Comparison of ENCODE assay signal across 17 cellular contexts in genomic region chr13:63497601-63498000, GRCh38.
DNase-seq lines count a peak whose midpoint lies in the region; ATAC-seq, FAIRE-seq and TF ChIP-seq lines count a peak whose summit lies in the region.
"Had no signal": no experiment of that assay in that cellular context is flagged by ENCODE, and none has a peak within 500 bp of the region (broad histone marks: within the 10 kb centered on the region; RNA-seq: fewer than 3 reads in every experiment).

No MANE protein-coding gene starts in this region.

- H3K36me3 ChIP-seq in IMR-90 (ENCODE audit: control insufficient read depth, insufficient read depth, low read length), result no peaks in the 10 kb centered on the region
- H3K36me3 ChIP-seq in endothelial cell of umbilical vein (ENCODE audit: control insufficient read depth in 2 of 2, extremely low read depth in 1 of 2, insufficient read depth in 2 of 2, low read length in 2 of 2), result no peaks in the 10 kb centered on the region

- H2BK20ac ChIP-seq in IMR-90 (ENCODE audit: low read depth, low read length), result no peak overlapping the region

- ATAC-seq in IMR-90 (ENCODE audit: low read depth) (no peak), GM19351 (IDR thresholded peaks at IDR 0.05; ENCODE audit: unreplicated experiment) (no peak), GM18870 (IDR thresholded peaks at IDR 0.05; ENCODE audit: unreplicated experiment) (no peak)
- ATAC-seq: HCT116, SK-N-SH treated with all-trans-retinoic acid at 6 μM for 48 hours had no signal

- no peak for FAIRE-seq in endothelial cell of umbilical vein (lab: Jason Lieb, UNC)

- H3K9ac ChIP-seq in IMR-90 (ENCODE audit: low read depth, low read length) (no peak overlapping the region), endothelial cell of umbilical vein (replicated peaks; ENCODE audit: extremely low read depth, insufficient read depth, low read length) (no peak overlapping the region)

- H3K9me3 ChIP-seq in IMR-90 (ENCODE audit: control insufficient read depth, insufficient read depth, low read length) (0 out of 2 replicates have a peak, but pooled peaks cover 3% of the 10 kb centered on the region), endothelial cell of umbilical vein (replicated peaks; ENCODE audit: control insufficient read depth, insufficient read depth, low read length) (no peaks in the 10 kb centered on the region)

- no peaks in the 10 kb centered on the region for H4K20me1 ChIP-seq in IMR-90 (ENCODE audit: insufficient read depth, low read length)
- H4K20me1 ChIP-seq in endothelial cell of umbilical vein (replicated peaks; ENCODE audit: control insufficient read depth, extremely low read depth, insufficient read depth, low read length), result no peaks in the 10 kb centered on the region

- H3K4me3 ChIP-seq in IMR-90 (ENCODE audit: insufficient read depth, low read depth, low read length) (no peak overlapping the region), endothelial cell of umbilical vein (replicated peaks in 1 of 3; ENCODE audit: insufficient read depth in 1 of 3, low read depth in 1 of 3, low read length in 3 of 3) (no peak overlapping the region), fibroblast of villous mesenchyme (ENCODE audit: low read depth, low read length) (no peak overlapping the region)

- no peak for TF ChIP-seq RAD21 in IMR-90 (IDR thresholded peaks at IDR 0.05; ENCODE audit: low read length)

- dilution Hi-C loops in IMR-90 (cut with HindIII; ENCODE audit: low sequenced_read_pairs, unreplicated experiment), result no loop called here
- dilution Hi-C loops in endothelial cell of umbilical vein (cut with MboI; ENCODE audit: extremely low pct_ligation_motif_present, low sequenced_read_pairs), result no loop called here

- no peak overlapping the region for H2AK9ac ChIP-seq in IMR-90 (replicated peaks; ENCODE audit: low read depth, low read length, poor library complexity)

- no peaks in the 10 kb centered on the region for H3K79me2 ChIP-seq in endothelial cell of umbilical vein (ENCODE audit: control insufficient read depth, insufficient read depth, low read length)

- no peak overlapping the region for H2BK15ac ChIP-seq in IMR-90 (ENCODE audit: low read depth, low read length)

- H4K8ac ChIP-seq in IMR-90 (ENCODE audit: low read depth in 2 of 2, low read length in 2 of 2), result no peak overlapping the region

- no peak overlapping the region for H3K23ac ChIP-seq in IMR-90 (ENCODE audit: low read depth, low read length)

- POLR2A ChIA-PET in IMR-90 (lab: Charles Lee; ENCODE audit: unreplicated experiment) (no interaction called here), endothelial cell of umbilical vein (lab: Charles Lee) (no interaction called here)

- in situ Hi-C loops in IMR-90 (cut with MboI; ENCODE audit: low sequenced_read_pairs), result no loop called here

- no peak overlapping the region for H2BK5ac ChIP-seq in IMR-90 (ENCODE audit: low read depth, low read length, poor library complexity, severe bottlenecking)

- no peak overlapping the region for H3K4me2 ChIP-seq in IMR-90 (ENCODE audit: low read depth, low read length)
- H3K4me2 ChIP-seq in endothelial cell of umbilical vein (ENCODE audit: insufficient read depth, low read length), result no peak overlapping the region

- H3K18ac ChIP-seq in IMR-90 (ENCODE audit: low read depth, low read length), result no peak overlapping the region

- H2BK120ac ChIP-seq in IMR-90 (ENCODE audit: low read depth, low read length), result no peak overlapping the region

- no peak overlapping the region for H2AK5ac ChIP-seq in IMR-90 (ENCODE audit: low read depth, low read length)

- no peak for TF ChIP-seq CTCF in IMR-90 (conservative IDR thresholded peaks at IDR 0.05; ENCODE audit: low read depth, low read length)
- TF ChIP-seq CTCF in endothelial cell of umbilical vein (IDR thresholded peaks at IDR 0.05; ENCODE audit: extremely low read depth in 1 of 2, insufficient read depth in 1 of 2, low read depth in 1 of 2, low read length in 2 of 2), result no peak
- TF ChIP-seq CTCF in fibroblast of villous mesenchyme (IDR thresholded peaks at IDR 0.05; ENCODE audit: insufficient read depth, low read depth, low read length), result no peak

- H3K27me3 ChIP-seq in IMR-90 (ENCODE audit: control insufficient read depth, insufficient read depth, low read length), result no peaks in the 10 kb centered on the region
- H3K27me3 ChIP-seq in endothelial cell of umbilical vein (ENCODE audit: control insufficient read depth in 2 of 2, insufficient read depth in 2 of 2, low read length in 2 of 2), result no peaks in the 10 kb centered on the region

- H3K4me1 ChIP-seq in IMR-90 (ENCODE audit: control insufficient read depth, insufficient read depth, low read length) (0 out of 2 replicates have a peak, but pooled peaks cover 2% of the 10 kb centered on the region), endothelial cell of umbilical vein (ENCODE audit: control insufficient read depth, extremely low read depth, insufficient read depth, low read length) (no peaks in the 10 kb centered on the region)

- H3K27ac ChIP-seq in IMR-90 (ENCODE audit: insufficient read depth, low read length) (no peak overlapping the region; the same call in 1 of the 2 replicates), endothelial cell of umbilical vein (ENCODE audit: insufficient read depth, low read depth, low read length) (no peak overlapping the region)

- H3K79me1 ChIP-seq in IMR-90 (ENCODE audit: low read depth in 1 of 2, low read length in 2 of 2), result no peaks in the 10 kb centered on the region

- no peak overlapping the region for H3K56ac ChIP-seq in IMR-90 (ENCODE audit: extremely low read depth, insufficient read depth, low read length)

- H2AFZ ChIP-seq in IMR-90 (replicated peaks; ENCODE audit: low read length, poor library complexity) (no peak overlapping the region), endothelial cell of umbilical vein (ENCODE audit: low read depth, low read length) (no peak overlapping the region)

- no peak overlapping the region for H4K5ac ChIP-seq in IMR-90 (ENCODE audit: low read depth, low read length)

- no peak overlapping the region for H4K91ac ChIP-seq in IMR-90 (ENCODE audit: insufficient read depth, low read depth, low read length)

- TF ChIP-seq POLR2A in IMR-90 (IDR thresholded peaks at IDR 0.05; ENCODE audit: low read depth, low read length), result no peak
- TF ChIP-seq POLR2A in endothelial cell of umbilical vein (IDR thresholded peaks at IDR 0.05; ENCODE audit: low read depth, low read length), result no peak

- no peak overlapping the region for H3K14ac ChIP-seq in IMR-90 (replicated peaks; ENCODE audit: low read depth, low read length)

- CTCF ChIA-PET in IMR-90 (lab: Yijun Ruan, JAX) (interaction anchor here (0.9 kb wide), 1 partner anchor 66 kb away, joined by 3 read pairs; no protein-coding TSS in a partner anchor), endothelial cell of umbilical vein (lab: Charles Lee) (interaction anchor here (1.1 kb wide), 1 partner anchor 15 kb away, joined by 3 read pairs; no protein-coding TSS in a partner anchor)

- H3K9me1 ChIP-seq in IMR-90 (ENCODE audit: insufficient read depth, low read length) (no peaks in the 10 kb centered on the region), endothelial cell of umbilical vein (replicated peaks; ENCODE audit: control insufficient read depth, extremely low read depth, insufficient read depth, low read length) (no peaks in the 10 kb centered on the region)

- BruUV-seq in IMR-90 (replicated peaks; lab: Mats Ljungman, UMichigan) (no TSS peak), endothelial cell of umbilical vein (replicated peaks; lab: Mats Ljungman, UMichigan) (no TSS peak)

- DNase-seq in IMR-90 (peak; percentile 41), endothelial cell of umbilical vein (ENCODE audit: low read depth, low spot score) (peak; percentile 4), fibroblast of villous mesenchyme (ENCODE audit: low read depth) (peak; percentile 5), NCI-H1694 treated with DMSO at 0.1 percent for 48 hours (lab: John Stamatoyannopoulos, UW) (no peak), medulla oblongata (ENCODE audit: extremely low spot score) (no peak)
- DNase-seq: AML-193, DMS79 treated with DMSO at 0.1 percent for 48 hours, GOT3, MM.1S, NCI-H1092 treated with DMSO at 0.1 percent for 48 hours, NCI-H1694, NCI-H510A, SHP77 treated with DMSO at 0.1 percent for 48 hours had no signal

- intact Hi-C loops in IMR-90 (cut with micrococcal nuclease), result no loop called here
- intact Hi-C loops in endothelial cell of umbilical vein (cut with micrococcal nuclease), result no loop called here

- no peak overlapping the region for H3K4ac ChIP-seq in IMR-90 (ENCODE audit: low read depth, low read length)

TF ChIP-seq in IMR-90, 13 proteins besides CTCF, POLR2A, EP300 and RAD21:
- TF ChIP-seq RCOR1 (IDR thresholded peaks at IDR 0.05; ENCODE audit: insufficient replicate concordance, low read length) (no peak), MXI1 (IDR thresholded peaks at IDR 0.05; ENCODE audit: borderline replicate concordance, low read depth, low read length) (no peak), FOS (IDR thresholded peaks at IDR 0.05; ENCODE audit: low read depth, low read length) (no peak)

TF ChIP-seq in endothelial cell of umbilical vein, 7 proteins besides CTCF, POLR2A, EP300 and RAD21:
- no peak for TF ChIP-seq GATA2 (IDR thresholded peaks at IDR 0.05; ENCODE audit: insufficient read depth, insufficient read length, low read depth, low read length)
- no peak for TF ChIP-seq EZH2 (IDR thresholded peaks at IDR 0.05; ENCODE audit: borderline replicate concordance, low read depth, low read length, severe bottlenecking)
- no peak for TF ChIP-seq MAX (IDR thresholded peaks at IDR 0.05; ENCODE audit: insufficient read depth, insufficient read length)
- TF ChIP-seq JUN (IDR thresholded peaks at IDR 0.05; ENCODE audit: borderline replicate concordance, insufficient read depth, insufficient read length, low read depth), result no peak
- TF ChIP-seq FOS (IDR thresholded peaks at IDR 0.05; ENCODE audit: borderline replicate concordance, insufficient read depth, low read length), result no peak
- TF ChIP-seq MYC (IDR thresholded peaks at IDR 0.05; ENCODE audit: low read depth, low read length), result no peak
- no peak for TF ChIP-seq POLR2AphosphoS5 (IDR thresholded peaks at IDR 0.05; ENCODE audit: insufficient read depth, low read depth, low read length)

Comparison
In these comparisons a context has a peak if more than half of its experiments do, and no peak if none do; other contexts are left out.
1. DNase-seq: peak in IMR-90 (single experiment), endothelial cell of umbilical vein (single experiment) and fibroblast of villous mesenchyme (single experiment); none in NCI-H1694 treated with DMSO at 0.1 percent for 48 hours (single experiment) and medulla oblongata (single experiment).